30 cellular contexts compared by ENCODE assay signal in genomic region chr19:31745731-31746130, GRCh38.
"Had no signal": no experiment of that assay in that cellular context is flagged by ENCODE, and none has a peak within 500 bp of the region (broad histone marks: within the 10 kb centered on the region; RNA-seq: fewer than 3 reads in every experiment).

No MANE protein-coding gene starts in this region.

- FAIRE-seq: urothelium cell line had no signal

- H3K4me1 ChIP-seq: neural progenitor cell, parathyroid adenoma, psoas muscle, spleen, suprapubic skin, tibial artery, transverse colon, upper lobe of left lung, vagina had no signal

- H2AFZ ChIP-seq: neural progenitor cell, parathyroid adenoma had no signal

- ATAC-seq: naive thymus-derived CD4-positive, alpha-beta T cell; natural killer cell; psoas muscle; right cardiac atrium; sciatic nerve; stimulated activated memory B cell treated with anti-CD40 and anti-IgM and Interleukin-4, amounts not matched to agents 10 μg/mL and 1 μg/mL and 100 μg/mL, for 72 hours; stimulated activated naive CD8-positive, alpha-beta T cell treated with anti-CD3 and anti-CD28 coated beads, Interleukin-15, amount 100 ng/mL, for 72 hours; stimulated activated naive CD8-positive, alpha-beta T cell treated with anti-CD3 and anti-CD28 coated beads, Interleukin-15, Interleukin-2, amounts not matched to agents 100 U/mL and 50 U/mL, for 24 hours had no signal

- H3K79me2 ChIP-seq: parathyroid adenoma had no signal

- DNase-seq: naive thymus-derived CD4-positive, alpha-beta T cell; natural killer cell; occipital lobe; ovary; posterior cingulate gyrus; psoas muscle; right cardiac atrium; spleen; stimulated activated CD4-positive, alpha-beta T cell treated with anti-CD3 and anti-CD28 coated beads, Interleukin-12 subunit alpha, Interleukin-12 subunit beta, amount 100 ng/mL, for 4 hours; stimulated activated CD4-positive, alpha-beta T cell treated with anti-CD3 and anti-CD28 coated beads, Interleukin-1b, Interleukin-23, amount 100 ng/mL, for 48 hours; stimulated activated CD4-positive, alpha-beta T cell treated with anti-CD3 and anti-CD28 coated beads, Interleukin-4, amount 100 ng/mL, for 1 hour; stimulated activated CD4-positive, alpha-beta T cell treated with anti-CD3 and anti-CD28 coated beads, Interleukin-4, amount 100 ng/mL, for 4 hours; stimulated activated CD8-positive, alpha-beta memory T cell treated with anti-CD3 and anti-CD28 coated beads, Interleukin-4, amount 100 ng/mL, for 48 hours; stimulated activated naive CD4-positive, alpha-beta T cell; stimulated activated naive CD8-positive, alpha-beta T cell treated with anti-CD3 and anti-CD28 coated beads, Interleukin-15, amount 100 ng/mL, for 72 hours; stimulated activated naive CD8-positive, alpha-beta T cell treated with anti-CD3 and anti-CD28 coated beads, Interleukin-15, Interleukin-2, amounts not matched to agents 100 U/mL and 50 U/mL, for 24 hours; substantia nigra; tibial artery; transverse colon; upper lobe of left lung had no signal

- H3K36me3 ChIP-seq: neural progenitor cell, ovary, spleen, suprapubic skin, thoracic aorta, tibial artery, transverse colon, upper lobe of left lung, vagina had no signal

- H3K27ac ChIP-seq: neural progenitor cell, ovary, parathyroid adenoma, psoas muscle, skin epidermis, spleen, suprapubic skin, thoracic aorta, tibial artery, transverse colon, upper lobe of left lung, vagina had no signal

- H3K9ac ChIP-seq: neural progenitor cell, parathyroid adenoma had no signal

- H3K27me3 ChIP-seq: neural progenitor cell, ovary, spleen, suprapubic skin, tibial artery, transverse colon, upper lobe of left lung, vagina had no signal

- H3K9me3 ChIP-seq: ovary, psoas muscle, suprapubic skin, thoracic aorta, tibial artery, transverse colon, upper lobe of left lung, vagina had no signal

- H3K4me2 ChIP-seq: neural progenitor cell, smooth muscle cell had no signal

- H3K4me3 ChIP-seq: neural progenitor cell, ovary, psoas muscle, skin epidermis, smooth muscle cell, spleen, suprapubic skin, thoracic aorta, tibial artery, transverse colon, upper lobe of left lung, vagina had no signal
